In the genomic region with DNA sequence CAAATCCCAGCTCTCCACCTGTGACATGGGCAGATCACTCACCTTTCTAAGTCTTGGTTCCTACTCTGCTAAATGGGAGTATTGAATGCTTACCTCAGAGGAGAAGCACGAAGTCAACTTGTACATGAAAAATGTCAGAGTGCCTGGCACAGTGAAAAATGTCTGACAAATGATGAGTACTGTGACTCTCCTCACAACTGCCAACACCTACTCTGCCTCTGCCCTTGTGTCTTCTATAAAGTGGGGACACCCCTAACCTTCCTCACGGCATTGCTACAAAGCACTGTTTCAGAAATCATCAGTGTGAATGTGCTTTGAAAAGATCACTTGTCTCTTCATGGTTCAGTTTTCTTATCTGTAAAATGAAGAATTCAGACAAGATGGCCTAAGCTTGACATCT, we compare ENCODE assay signal across 20 cellular contexts. TPM values are rescaled to one million over a fixed set of nuclear protein-coding genes. Genes with fewer than 3 reads are reported as not detected.
DNase-seq lines count a peak whose midpoint lies in the region; ATAC-seq, FAIRE-seq and TF ChIP-seq lines count a peak whose summit lies in the region.
"Had no signal": no experiment of that assay in that cellular context is flagged by ENCODE, and none has a peak within 500 bp of the region (broad histone marks: within the 10 kb centered on the region; RNA-seq: fewer than 3 reads in every experiment).

No MANE protein-coding gene starts in this region.

- no peaks in the 10 kb centered on the region for H3K27me3 ChIP-seq in CD4-positive, CD25-positive, alpha-beta regulatory T cell (ENCODE audit: control insufficient read depth, insufficient read depth, low read length)
- H3K27me3 ChIP-seq: neural progenitor cell had no signal

- peaks cover 27% of the 10 kb centered on the region for H3K4me1 ChIP-seq in CD4-positive, CD25-positive, alpha-beta regulatory T cell (ENCODE audit: control insufficient read depth, insufficient read depth, low read length, poor library complexity, severe bottlenecking)
- H3K4me1 ChIP-seq: left ventricle myocardium inferior had no signal

- H3K36me3 ChIP-seq in CD4-positive, CD25-positive, alpha-beta regulatory T cell (ENCODE audit: control insufficient read depth, insufficient read depth, low read length) = no peaks in the 10 kb centered on the region
- H3K36me3 ChIP-seq: left ventricle myocardium inferior, neural progenitor cell had no signal

- H3K27ac Mint-ChIP-seq in CD4-positive, CD25-positive, alpha-beta regulatory T cell = peak overlapping the region in 2 of 3 donors; percentile 17 to 74
- peak overlapping the region; percentile 21 for H3K27ac Mint-ChIP-seq in activated naive CD8-positive, alpha-beta T cell treated with anti-CD3 and anti-CD28 coated beads for 36 hours
- H3K27ac Mint-ChIP-seq in natural killer cell = peak overlapping the region; percentile 85 to 90
- H3K27ac Mint-ChIP-seq: activated CD4-positive, alpha-beta T cell treated with anti-CD3 and anti-CD28 coated beads for 36 hours had no signal

- H3K9me3 Mint-ChIP-seq in CD4-positive, CD25-positive, alpha-beta regulatory T cell = no peaks in the 10 kb centered on the region
- no peaks in the 10 kb centered on the region for H3K9me3 Mint-ChIP-seq in activated naive CD8-positive, alpha-beta T cell treated with anti-CD3 and anti-CD28 coated beads for 36 hours
- no peaks in the 10 kb centered on the region for H3K9me3 Mint-ChIP-seq in natural killer cell
- H3K9me3 Mint-ChIP-seq: neural progenitor cell had no signal

- H3K27ac ChIP-seq in CD4-positive, CD25-positive, alpha-beta regulatory T cell (ENCODE audit: insufficient read depth, low read length, poor library complexity, severe bottlenecking) = no peak overlapping the region
- H3K27ac ChIP-seq: GM23248, left ventricle myocardium inferior, neural progenitor cell, PC-9 had no signal

- no peak overlapping the region for H3K4me3 ChIP-seq in CD4-positive, CD25-positive, alpha-beta regulatory T cell (ENCODE audit: low read depth, low read length)
- H3K4me3 ChIP-seq: GM23248, left ventricle myocardium inferior, neural progenitor cell, PC-9 had no signal

- TF ChIP-seq CTCF in natural killer cell (IDR thresholded peaks at IDR 0.05) (no peak), GM20000 (IDR thresholded peaks at IDR 0.05; ENCODE audit: extremely low read depth, missing control alignments) (no peak)

- H3K4me1 Mint-ChIP-seq in CD4-positive, CD25-positive, alpha-beta regulatory T cell = peaks cover 7 to 34% (median 18%) of the 10 kb centered on the region in 4 donors
- H3K4me1 Mint-ChIP-seq in activated naive CD8-positive, alpha-beta T cell treated with anti-CD3 and anti-CD28 coated beads for 36 hours = peaks cover 17% of the 10 kb centered on the region
- peaks cover 36 to 61% of the 10 kb centered on the region in 2 donors for H3K4me1 Mint-ChIP-seq in natural killer cell
- H3K4me1 Mint-ChIP-seq: neural progenitor cell had no signal

- H3K27me3 Mint-ChIP-seq in CD4-positive, CD25-positive, alpha-beta regulatory T cell = no peaks in the 10 kb centered on the region
- H3K27me3 Mint-ChIP-seq in activated naive CD8-positive, alpha-beta T cell treated with anti-CD3 and anti-CD28 coated beads for 36 hours = no peaks in the 10 kb centered on the region
- no peaks in the 10 kb centered on the region for H3K27me3 Mint-ChIP-seq in natural killer cell (ENCODE audit: low read depth in 2 of 2)
- H3K27me3 Mint-ChIP-seq: activated CD4-positive, alpha-beta T cell treated with anti-CD3 and anti-CD28 coated beads for 36 hours had no signal

- H3K9me3 ChIP-seq in CD4-positive, CD25-positive, alpha-beta regulatory T cell (ENCODE audit: control insufficient read depth in 2 of 2, low read length in 2 of 2) = no peaks in the 10 kb centered on the region
- H3K9me3 ChIP-seq: Caco-2, left ventricle myocardium inferior had no signal

- no peak for ATAC-seq in CD4-positive, CD25-positive, alpha-beta regulatory T cell (ENCODE audit: low read depth in 2 of 2)
- ATAC-seq in natural killer cell (no peak), GM21515 (IDR thresholded peaks at IDR 0.05; ENCODE audit: unreplicated experiment) (no peak)

- peak; percentile 87 for FAIRE-seq in GM12891 (lab: Jason Lieb, UNC)

- H3K4me3 Mint-ChIP-seq in CD4-positive, CD25-positive, alpha-beta regulatory T cell = peak overlapping the region in 1 of 4 donors; percentile 16
- no peak overlapping the region for H3K4me3 Mint-ChIP-seq in activated naive CD8-positive, alpha-beta T cell treated with anti-CD3 and anti-CD28 coated beads for 36 hours
- no peak overlapping the region for H3K4me3 Mint-ChIP-seq in natural killer cell
- H3K4me3 Mint-ChIP-seq: activated CD4-positive, alpha-beta T cell treated with anti-CD3 and anti-CD28 coated beads for 36 hours; neural progenitor cell had no signal

- intact Hi-C loops in natural killer cell (cut with micrococcal nuclease) = loop anchor here (5.0 kb wide), 1 partner anchor 233 kb away; no protein-coding TSS in a partner anchor

- no peak for TF ChIP-seq POLR2A in GM12891 (IDR thresholded peaks at IDR 0.05; ENCODE audit: low read depth, low read length)

- DNase-seq in CD4-positive, CD25-positive, alpha-beta regulatory T cell = no peak
- DNase-seq in GM12891 (ENCODE audit: insufficient read length, low spot score) = no peak
- DNase-seq in activated naive CD8-positive, alpha-beta T cell treated with anti-CD3 and anti-CD28 coated beads for 36 hours = no peak
- DNase-seq in natural killer cell = no peak
- no peak for DNase-seq in NCI-H524 (lab: John Stamatoyannopoulos, UW)
- no peak for DNase-seq in GM20000 (ENCODE audit: low spot score)
- DNase-seq: NCI-H1048, NCI-H2029, SHP77 had no signal

- H3K36me3 Mint-ChIP-seq in CD4-positive, CD25-positive, alpha-beta regulatory T cell = no peaks in the 10 kb centered on the region
- no peaks in the 10 kb centered on the region for H3K36me3 Mint-ChIP-seq in activated naive CD8-positive, alpha-beta T cell treated with anti-CD3 and anti-CD28 coated beads for 36 hours
- H3K36me3 Mint-ChIP-seq in natural killer cell = no peaks in the 10 kb centered on the region
- H3K36me3 Mint-ChIP-seq: neural progenitor cell had no signal

TF ChIP-seq in GM12891, 5 proteins besides CTCF, POLR2A, EP300 and RAD21:
- TF ChIP-seq POLR2AphosphoS5 (IDR thresholded peaks at IDR 0.05; ENCODE audit: low read depth, low read length) (no peak), SPI1 (IDR thresholded peaks at IDR 0.05; ENCODE audit: low read depth, low read length) (no peak), PAX5 (IDR thresholded peaks at IDR 0.05; ENCODE audit: insufficient read depth, low read length, severe bottlenecking) (no peak), POU2F2 (IDR thresholded peaks at IDR 0.05; ENCODE audit: low read depth, low read length) (no peak), TAF1 (IDR thresholded peaks at IDR 0.05; ENCODE audit: low read depth, low read length) (no peak)

RNA-seq across cellular contexts. Expression of gene CCR1, which starts 0.9 kb away (rescaled TPM):
- total RNA-seq in CD4-positive, CD25-positive, alpha-beta regulatory T cell = 0.17 TPM
- polyA plus RNA-seq in CD4-positive, CD25-positive, alpha-beta regulatory T cell = 1 to 10 TPM in 1 of 4 donors, under 1 TPM in 2, not detected in 1; 0.11 to 1.0 (median 0.33) TPM
- polyA plus RNA-seq in GM12891 (2012; ENCODE audit: low read depth, missing spikeins) = 4.8 TPM
- total RNA-seq in activated naive CD8-positive, alpha-beta T cell treated with anti-CD3 and anti-CD28 coated beads for 36 hours = under 1 TPM in 1 of 2 experiments, not detected in 1; 0.14 TPM
- total RNA-seq in natural killer cell = 10 to 100 TPM in 1 of 3 donors, 1 to 10 TPM in 2; 2.1 to 26.0 (median 3.8) TPM
- total RNA-seq: epithelial cell of proximal tubule, GM23248, pulmonary artery endothelial cell had no signal
- polyA plus RNA-seq: GM23248 had no signal

RNA-seq across cellular contexts. Expression of gene CCR3, which starts 33.2 kb away (rescaled TPM):
- total RNA-seq in CD4-positive, CD25-positive, alpha-beta regulatory T cell = 6.0 TPM
- 10 to 100 TPM; 14.4 to 43.9 (median 17.0) TPM for polyA plus RNA-seq in CD4-positive, CD25-positive, alpha-beta regulatory T cell
- polyA plus RNA-seq in GM12891 (2012; ENCODE audit: low read depth, missing spikeins) = 0.41 TPM
- total RNA-seq in activated naive CD8-positive, alpha-beta T cell treated with anti-CD3 and anti-CD28 coated beads for 36 hours = not detected
- total RNA-seq in natural killer cell = 10 to 100 TPM in 1 of 3 donors, 1 to 10 TPM in 1, not detected in 1; 1.5 to 36.7 TPM
- total RNA-seq: activated CD4-positive, alpha-beta T cell treated with anti-CD3 and anti-CD28 coated beads for 36 hours; epithelial cell of proximal tubule; GM23248; left ventricle myocardium inferior; pulmonary artery endothelial cell; temporal lobe had no signal
- polyA plus RNA-seq: aorta, GM23248 had no signal

Comparison
In these comparisons a context has a peak if more than half of its experiments do, and no peak if none do; other contexts are left out.
1. H3K27ac Mint-ChIP-seq: peak in every context shown above with its lines; median percentile 88 in natural killer cell; 46 in CD4-positive, CD25-positive, alpha-beta regulatory T cell; 21 in activated naive CD8-positive, alpha-beta T cell treated with anti-CD3 and anti-CD28 coated beads for 36 hours.